ENCODE assay signal across 24 cellular contexts in genomic region chr16:74485916-74486315, GRCh38.
A peak's percentile ranks its signal among the peaks of the same experiment; 100 is the strongest.
DNase-seq lines count a peak whose midpoint lies in the region; ATAC-seq and TF ChIP-seq lines count a peak whose summit lies in the region.
"Had no signal": no experiment of that assay in that cellular context is flagged by ENCODE, and none has a peak within 500 bp of the region (broad histone marks: within the 10 kb centered on the region; RNA-seq: fewer than 3 reads in every experiment).

No MANE protein-coding gene starts in this region.

- H3K9me3 Mint-ChIP-seq in activated naive CD8-positive, alpha-beta T cell (ENCODE audit: low read depth): no peaks in the 10 kb centered on the region
- no peaks in the 10 kb centered on the region for H3K9me3 Mint-ChIP-seq in activated naive CD8-positive, alpha-beta T cell treated with anti-CD3 and anti-CD28 coated beads for 36 hours
- H3K9me3 Mint-ChIP-seq in type B pancreatic cell (no peaks in the 10 kb centered on the region), nephron progenitor cell (no peaks in the 10 kb centered on the region)
- H3K9me3 Mint-ChIP-seq: activated T-cell treated with anti-CD3 and anti-CD28 coated beads, Interleukin-2, amount 50 U/mL, for 4 hours; CD8-positive, alpha-beta memory T cell; natural killer cell treated with Interleukin-12 subunit alpha and Interleukin-12 subunit beta and Interleukin-15 and Interleukin-18, amount 100 ng/mL, for 72 hours had no signal

- peaks cover 8% of the 10 kb centered on the region for H3K4me1 Mint-ChIP-seq in activated naive CD8-positive, alpha-beta T cell (ENCODE audit: low read depth)
- peaks cover 10% of the 10 kb centered on the region for H3K4me1 Mint-ChIP-seq in activated naive CD8-positive, alpha-beta T cell treated with anti-CD3 and anti-CD28 coated beads for 36 hours
- H3K4me1 Mint-ChIP-seq in type B pancreatic cell (ENCODE audit: unreplicated experiment): peaks cover 4% of the 10 kb centered on the region
- peaks cover 9% of the 10 kb centered on the region for H3K4me1 Mint-ChIP-seq in nephron progenitor cell

- no peak for DNase-seq in activated naive CD8-positive, alpha-beta T cell treated with anti-CD3 and anti-CD28 coated beads for 36 hours
- DNase-seq in NCI-H82 treated with DMSO at 0.1 percent for 48 hours (lab: John Stamatoyannopoulos, UW; ENCODE audit: unreplicated experiment) (peak; percentile 44), epithelial cell of esophagus (ENCODE audit: low read depth) (peak; percentile 73), type B pancreatic cell (ENCODE audit: extremely low spot score, unreplicated experiment) (no peak), DMS153 treated with DMSO at 0.1 percent for 48 hours (lab: John Stamatoyannopoulos, UW; ENCODE audit: unreplicated experiment) (no peak), nephron progenitor cell (no peak)
- DNase-seq: activated naive CD4-positive, alpha-beta T cell; activated T-cell treated with anti-CD3 and anti-CD28 coated beads, Interleukin-2, amount 50 U/mL, for 4 hours; amniotic stem cell; CD8-positive, alpha-beta memory T cell; DMS153; hypothalamus; KBM-7; left cardiac atrium; MM.1S; NCI-H1105 treated with DMSO at 0.1 percent for 48 hours; NCI-H187 treated with DMSO at 0.1 percent for 48 hours; NCI-H526 treated with DMSO at 0.1 percent for 48 hours; SJCRH30; stimulated activated naive CD4-positive, alpha-beta T cell treated with Interleukin-2 at 50 U/mL for 16 hours had no signal

- H3K4me3 Mint-ChIP-seq in activated naive CD8-positive, alpha-beta T cell: no peak overlapping the region
- no peak overlapping the region for H3K4me3 Mint-ChIP-seq in activated naive CD8-positive, alpha-beta T cell treated with anti-CD3 and anti-CD28 coated beads for 36 hours
- H3K4me3 Mint-ChIP-seq in type B pancreatic cell: no peak overlapping the region
- no peak overlapping the region for H3K4me3 Mint-ChIP-seq in nephron progenitor cell
- H3K4me3 Mint-ChIP-seq: activated T-cell treated with anti-CD3 and anti-CD28 coated beads, Interleukin-2, amount 50 U/mL, for 4 hours; CD8-positive, alpha-beta memory T cell; natural killer cell treated with Interleukin-12 subunit alpha and Interleukin-12 subunit beta and Interleukin-15 and Interleukin-18, amount 100 ng/mL, for 72 hours had no signal

- peaks cover 2% of the 10 kb centered on the region for H3K36me3 Mint-ChIP-seq in activated naive CD8-positive, alpha-beta T cell
- peaks cover 9% of the 10 kb centered on the region for H3K36me3 Mint-ChIP-seq in activated naive CD8-positive, alpha-beta T cell treated with anti-CD3 and anti-CD28 coated beads for 36 hours
- H3K36me3 Mint-ChIP-seq in type B pancreatic cell (peaks cover 32% of the 10 kb centered on the region), nephron progenitor cell (ENCODE audit: low read depth) (peaks cover 73% of the 10 kb centered on the region)

- H3K27ac Mint-ChIP-seq in activated naive CD8-positive, alpha-beta T cell: peak overlapping the region; percentile 35
- no peak overlapping the region for H3K27ac Mint-ChIP-seq in activated naive CD8-positive, alpha-beta T cell treated with anti-CD3 and anti-CD28 coated beads for 36 hours
- peak overlapping the region; percentile 75 for H3K27ac Mint-ChIP-seq in type B pancreatic cell
- H3K27ac Mint-ChIP-seq in nephron progenitor cell: no peak overlapping the region
- H3K27ac Mint-ChIP-seq: natural killer cell treated with Interleukin-12 subunit alpha and Interleukin-12 subunit beta and Interleukin-15 and Interleukin-18, amount 100 ng/mL, for 72 hours had no signal

- TF ChIP-seq CTCF in epithelial cell of esophagus (IDR thresholded peaks at IDR 0.05; ENCODE audit: insufficient read depth, low read depth, low read length, missing control alignments) (no peak), type B pancreatic cell (conservative IDR thresholded peaks at IDR 0.05) (no peak), nephron progenitor cell (IDR thresholded peaks at IDR 0.05) (no peak)

- H3K27me3 Mint-ChIP-seq in activated naive CD8-positive, alpha-beta T cell: no peaks in the 10 kb centered on the region
- H3K27me3 Mint-ChIP-seq in activated naive CD8-positive, alpha-beta T cell treated with anti-CD3 and anti-CD28 coated beads for 36 hours: no peaks in the 10 kb centered on the region
- H3K27me3 Mint-ChIP-seq in type B pancreatic cell (no peaks in the 10 kb centered on the region), nephron progenitor cell (ENCODE audit: low read depth, poor library complexity) (no peaks in the 10 kb centered on the region)
- H3K27me3 Mint-ChIP-seq: CD8-positive, alpha-beta memory T cell; natural killer cell treated with Interleukin-12 subunit alpha and Interleukin-12 subunit beta and Interleukin-15 and Interleukin-18, amount 100 ng/mL, for 72 hours had no signal

- no peak for ATAC-seq in HG03095 (IDR thresholded peaks at IDR 0.05; ENCODE audit: unreplicated experiment)
- ATAC-seq: activated T-cell treated with anti-CD3 and anti-CD28 coated beads, Interleukin-2, amount 50 U/mL, for 4 hours; gastroesophageal sphincter; left cardiac atrium; natural killer cell treated with Interleukin-12 subunit alpha and Interleukin-12 subunit beta and Interleukin-15 and Interleukin-18, amount 100 ng/mL, for 72 hours had no signal

- no peak overlapping the region for H3K4me3 ChIP-seq in epithelial cell of esophagus (ENCODE audit: low read length)
- H3K4me3 ChIP-seq: gastroesophageal sphincter, SJCRH30 had no signal

Comparison
In these comparisons a context has a peak if more than half of its experiments do, and no peak if none do; other contexts are left out.
1. H3K27ac Mint-ChIP-seq: peak in activated naive CD8-positive, alpha-beta T cell (single experiment) and type B pancreatic cell (single experiment); none in activated naive CD8-positive, alpha-beta T cell treated with anti-CD3 and anti-CD28 coated beads for 36 hours (single experiment) and nephron progenitor cell (single experiment).
2. DNase-seq: peak in NCI-H82 treated with DMSO at 0.1 percent for 48 hours (single experiment) and epithelial cell of esophagus (single experiment); none in activated naive CD8-positive, alpha-beta T cell treated with anti-CD3 and anti-CD28 coated beads for 36 hours (single experiment), type B pancreatic cell (single experiment), DMS153 treated with DMSO at 0.1 percent for 48 hours (single experiment) and nephron progenitor cell (single experiment).